In the genomic region with DNA sequence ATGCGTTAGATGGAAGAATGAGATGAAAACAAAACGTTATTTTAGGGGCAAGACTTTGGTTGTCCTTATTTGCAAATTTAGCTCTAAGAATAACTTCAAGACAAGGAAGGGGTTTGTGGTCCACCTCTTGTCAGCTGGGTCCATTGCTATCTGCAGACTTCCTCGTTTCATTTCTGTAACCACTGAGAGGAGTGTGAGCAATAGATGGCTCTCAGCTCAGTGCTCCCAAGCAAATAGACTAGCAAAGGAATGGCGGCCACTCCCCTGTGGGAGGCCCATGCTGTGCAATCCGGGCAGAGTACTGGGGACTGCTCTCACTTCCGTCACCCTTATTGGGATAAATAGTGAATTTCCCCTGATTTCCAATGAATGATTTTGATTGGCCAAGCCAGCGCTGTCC, we compare ENCODE assay signal across 11 cellular contexts.
DNase-seq lines count a peak whose midpoint lies in the region; ATAC-seq and TF ChIP-seq lines count a peak whose summit lies in the region.
"Had no signal": no experiment of that assay in that cellular context is flagged by ENCODE, and none has a peak within 500 bp of the region (broad histone marks: within the 10 kb centered on the region; RNA-seq: fewer than 3 reads in every experiment).

No MANE protein-coding gene starts in this region.

- no peaks in the 10 kb centered on the region for H3K79me2 ChIP-seq in SU-DHL-6 (ENCODE audit: insufficient read depth, low read length)

- peak; percentile 47 for ATAC-seq in HG03097 (IDR thresholded peaks at IDR 0.05; ENCODE audit: low FRiP score, unreplicated experiment)
- ATAC-seq: CD8-positive, alpha-beta T cell; HCT116 had no signal

- H3K36me3 ChIP-seq in SU-DHL-6 (ENCODE audit: low read length), result no peaks in the 10 kb centered on the region
- H3K36me3 ChIP-seq in stomach, result peaks cover 0 to 4% (median 0%) of the 10 kb centered on the region in 4 donors

- DNase-seq in GM13976 (ENCODE audit: low spot score) (peak; percentile 72), GM20000 (ENCODE audit: low spot score) (peak; percentile 61), stomach (no peak), HUDEP-2 (lab: John Stamatoyannopoulos, UW; ENCODE audit: unreplicated experiment in 76 of 76) (no peak), HCEC 1CT (no peak), NCI-H446 (lab: John Stamatoyannopoulos, UW) (no peak)
- DNase-seq: CD8-positive, alpha-beta T cell; NK-92 treated with Interleukin-12 subunit alpha and Interleukin-12 subunit beta, amount 100 ng/mL, for 24 hours had no signal

- intact Hi-C loops in stomach (cut with DNase I; ENCODE audit: low total_unique reads), result no loop called here

- no peaks in the 10 kb centered on the region for H4K20me1 ChIP-seq in SU-DHL-6 (ENCODE audit: low read depth, low read length)

- peak overlapping the region; percentile 5 for H3K4me2 ChIP-seq in SU-DHL-6 (ENCODE audit: low read depth, low read length, poor library complexity, severe bottlenecking)

- in situ Hi-C loops in GM13976 (cut with MboI; ENCODE audit: low sequenced_read_pairs, unreplicated experiment), result no loop called here

- H3K27me3 ChIP-seq in SU-DHL-6 (ENCODE audit: low read length), result no peaks in the 10 kb centered on the region
- H3K27me3 ChIP-seq in stomach, result no peaks in the 10 kb centered on the region

- no peak overlapping the region for H3K9ac ChIP-seq in SU-DHL-6 (ENCODE audit: low read length)

- TF ChIP-seq EP300 in stomach (IDR thresholded peaks at IDR 0.05), result no peak

- WGBS in stomach, 5 donors, result 68 to 77% (median 73%) methylated on average over 7 of the region's 7 CpGs

- 0 out of 2 replicates have a peak, but pooled peaks cover 6% of the 10 kb centered on the region for H3F3A ChIP-seq in SU-DHL-6 (ENCODE audit: insufficient read depth)

- H3K4me1 ChIP-seq in stomach, result peaks cover 15 to 19% (median 17%) of the 10 kb centered on the region in 4 donors

- H3K27ac ChIP-seq in SU-DHL-6 (ENCODE audit: low read depth, low read length) (no peak overlapping the region), stomach (peak overlapping the region in 1 of 5 donors; percentile 53)

- TF ChIP-seq POLR2A in stomach (IDR thresholded peaks at IDR 0.05), result no peak

- no peak for TF ChIP-seq CTCF in GM13976 (IDR thresholded peaks at IDR 0.05; ENCODE audit: borderline replicate concordance, control extremely low read depth, extremely low read depth, insufficient read depth, missing control alignments)
- no peak for TF ChIP-seq CTCF in GM20000 (IDR thresholded peaks at IDR 0.05; ENCODE audit: extremely low read depth, missing control alignments)
- TF ChIP-seq CTCF in SU-DHL-6 (IDR thresholded peaks at IDR 0.05; ENCODE audit: insufficient read depth, low read length, poor library complexity, severe bottlenecking), result no peak
- no peak for TF ChIP-seq CTCF in stomach (IDR thresholded peaks at IDR 0.05)

- H3K9me2 ChIP-seq in SU-DHL-6 (replicated peaks; ENCODE audit: insufficient read depth, low read length), result no peaks in the 10 kb centered on the region

- no peak overlapping the region for H2AFZ ChIP-seq in SU-DHL-6 (ENCODE audit: low read depth, low read length, severe bottlenecking)

- H3K4me3 ChIP-seq in SU-DHL-6 (ENCODE audit: insufficient read depth, low read length, poor library complexity, severe bottlenecking) (no peak overlapping the region), stomach (no peak overlapping the region)

- no peaks in the 10 kb centered on the region for H3K9me3 ChIP-seq in SU-DHL-6 (ENCODE audit: insufficient read depth, low read length)
- no peaks in the 10 kb centered on the region for H3K9me3 ChIP-seq in stomach

Comparison
In these comparisons a context has a peak if more than half of its experiments do, and no peak if none do; other contexts are left out.
1. DNase-seq: peak in GM13976 (single experiment) and GM20000 (single experiment); none in stomach (single experiment), HUDEP-2 (0 of 76), HCEC 1CT (single experiment) and NCI-H446 (0 of 2).